19 cellular contexts compared by ENCODE assay signal in the genomic region with DNA sequence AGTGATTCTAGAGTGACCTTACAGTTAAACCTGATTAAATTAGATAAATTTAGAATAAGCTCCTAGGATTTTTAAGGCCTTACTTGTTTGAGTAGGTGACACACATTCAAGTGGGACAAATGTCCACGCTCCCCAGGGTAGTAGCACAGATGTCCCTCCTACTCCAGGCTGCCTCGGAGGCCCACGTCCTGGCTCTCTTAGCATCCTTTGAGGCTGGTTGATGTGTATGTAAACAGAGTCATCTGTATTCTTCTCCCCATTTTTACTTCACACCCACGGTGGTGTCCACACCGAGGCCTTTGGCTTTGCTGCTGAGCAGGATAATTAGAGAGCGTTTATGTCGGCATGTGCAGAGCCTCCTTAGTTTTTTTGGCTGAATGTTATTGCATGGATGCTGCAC. TPM values are rescaled to one million over a fixed set of nuclear protein-coding genes. Genes with fewer than 3 reads are reported as not detected.
DNase-seq lines count a peak whose midpoint lies in the region; ATAC-seq and TF ChIP-seq lines count a peak whose summit lies in the region.
"Had no signal": no experiment of that assay in that cellular context is flagged by ENCODE, and none has a peak within 500 bp of the region (broad histone marks: within the 10 kb centered on the region; RNA-seq: fewer than 3 reads in every experiment).

No MANE protein-coding gene starts in this region.

- H3K9me3 Mint-ChIP-seq in glutamatergic neuron (ENCODE audit: unreplicated experiment): peaks cover 4% of the 10 kb centered on the region
- H3K9me3 Mint-ChIP-seq: CD14-positive monocyte; CD4-positive, alpha-beta memory T cell; GM23338; H9 had no signal

- no peak overlapping the region for H3K4me3 Mint-ChIP-seq in glutamatergic neuron (ENCODE audit: unreplicated experiment)
- H3K4me3 Mint-ChIP-seq: CD14-positive monocyte; CD4-positive, alpha-beta memory T cell; GM23338; H9 had no signal

- H3K4me1 ChIP-seq in left ventricle myocardium inferior (peaks cover 28% of the 10 kb centered on the region), stomach (no peaks in the 10 kb centered on the region), mucosa of descending colon (ENCODE audit: low read depth) (no peaks in the 10 kb centered on the region)
- H3K4me1 ChIP-seq: BE2C had no signal

- H3K4me3 ChIP-seq in left ventricle myocardium inferior (no peak overlapping the region), stomach (no peak overlapping the region), mucosa of descending colon (no peak overlapping the region)
- H3K4me3 ChIP-seq: BLaER1 treated with 17β-estradiol and CSF1 and Interleukin-3, amounts not matched to agents 10 nM and 100 nM; GM23338 had no signal

- peak overlapping the region; percentile 9 for H3K27ac Mint-ChIP-seq in glutamatergic neuron (ENCODE audit: unreplicated experiment)
- H3K27ac Mint-ChIP-seq: GM23338, H9 had no signal

- no peak overlapping the region for H3K27ac ChIP-seq in left ventricle myocardium inferior (replicated peaks)
- H3K27ac ChIP-seq in stomach: no peak overlapping the region
- H3K27ac ChIP-seq: 22Rv1; BLaER1 treated with 17β-estradiol and CSF1 and Interleukin-3, amounts not matched to agents 10 nM and 100 nM had no signal

- H3K27me3 ChIP-seq in left ventricle myocardium inferior (ENCODE audit: low read depth): no peaks in the 10 kb centered on the region
- H3K27me3 ChIP-seq in stomach: no peaks in the 10 kb centered on the region
- H3K27me3 ChIP-seq: BE2C; BLaER1 treated with 17β-estradiol and CSF1 and Interleukin-3, amounts not matched to agents 10 nM and 100 nM had no signal

- H3K36me3 Mint-ChIP-seq in glutamatergic neuron (ENCODE audit: unreplicated experiment): no peaks in the 10 kb centered on the region

- intact Hi-C loops in cardiac septum (cut with DNase I): no loop called here
- intact Hi-C loops in left ventricle myocardium inferior (cut with micrococcal nuclease): no loop called here
- intact Hi-C loops in stomach (cut with DNase I; ENCODE audit: low total_unique reads): no loop called here
- intact Hi-C loops in mucosa of descending colon (cut with DNase I, micrococcal nuclease): no loop called here

- TF ChIP-seq POLR2A in stomach (IDR thresholded peaks at IDR 0.05): no peak

- peaks cover 9% of the 10 kb centered on the region for H3K4me1 Mint-ChIP-seq in glutamatergic neuron (ENCODE audit: low read depth, unreplicated experiment)
- H3K4me1 Mint-ChIP-seq: CD14-positive monocyte; CD4-positive, alpha-beta memory T cell; GM23338; H9 had no signal

- ATAC-seq in mucosa of descending colon: no peak
- ATAC-seq: GM23338, HCT116 had no signal

- DNase-seq in cardiac septum (ENCODE audit: low spot score): peak; percentile 24
- no peak for DNase-seq in left ventricle myocardium inferior
- no peak for DNase-seq in glutamatergic neuron
- peak; percentile 15 for DNase-seq in stomach
- no peak for DNase-seq in Ammon's horn (ENCODE audit: low spot score)
- DNase-seq in mucosa of descending colon: no peak
- DNase-seq: BE2C; Calu3; CD4-positive, alpha-beta memory T cell; COR-L47; DMS53; DMS79 treated with DMSO at 0.1 percent for 48 hours; GF-D8; H9 had no signal

- no peaks in the 10 kb centered on the region for H3K9me3 ChIP-seq in left ventricle myocardium inferior (replicated peaks)
- H3K9me3 ChIP-seq in stomach: no peaks in the 10 kb centered on the region
- H3K9me3 ChIP-seq in mucosa of descending colon: no peaks in the 10 kb centered on the region
- H3K9me3 ChIP-seq: BE2C; BLaER1 treated with 17β-estradiol and CSF1 and Interleukin-3, amounts not matched to agents 10 nM and 100 nM had no signal

- no peak for TF ChIP-seq CTCF in left ventricle myocardium inferior (IDR thresholded peaks at IDR 0.05; ENCODE audit: borderline replicate concordance)
- no peak for TF ChIP-seq CTCF in glutamatergic neuron (IDR thresholded peaks at IDR 0.05; ENCODE audit: partially characterized antibody, unreplicated experiment)
- no peak for TF ChIP-seq CTCF in stomach (IDR thresholded peaks at IDR 0.05)
- TF ChIP-seq CTCF in mucosa of descending colon (IDR thresholded peaks at IDR 0.05): no peak

- H3K36me3 ChIP-seq in left ventricle myocardium inferior (peaks cover 73% of the 10 kb centered on the region), stomach (peaks cover 51 to 83% (median 78%) of the 10 kb centered on the region in 4 donors), mucosa of descending colon (ENCODE audit: low read depth) (peaks cover 11% of the 10 kb centered on the region)

- peaks cover 5% of the 10 kb centered on the region for H3K27me3 Mint-ChIP-seq in glutamatergic neuron (ENCODE audit: unreplicated experiment)
- H3K27me3 Mint-ChIP-seq: CD4-positive, alpha-beta memory T cell had no signal

- no peak for TF ChIP-seq EP300 in stomach (IDR thresholded peaks at IDR 0.05)

- WGBS in stomach, 5 donors: 81 to 92% (median 84%) methylated on average over 7 of the region's 7 CpGs

RNA-seq across cellular contexts. Expression of a gene that starts 15.8 kb away (rescaled TPM):
- total RNA-seq in cardiac septum: 102 TPM
- total RNA-seq in left ventricle myocardium inferior: 106 TPM
- 191 TPM for total RNA-seq in glutamatergic neuron (ENCODE audit: unreplicated experiment)
- 100 to 1,000 TPM in 3 of 5 donors, 10 to 100 TPM in 2; 44.2 to 110 (median 104) TPM for total RNA-seq in stomach
- polyA plus RNA-seq in stomach: 10 to 100 TPM; 38.5 to 56.6 (median 40.7) TPM
- total RNA-seq in mucosa of descending colon: 100 to 1,000 TPM; 114 to 191 (median 140) TPM

RNA-seq across cellular contexts. Expression of a gene that starts 36.6 kb away (rescaled TPM):
- total RNA-seq in cardiac septum (386 TPM), left ventricle myocardium inferior (218 TPM), glutamatergic neuron (ENCODE audit: unreplicated experiment) (295 TPM), stomach (100 to 1,000 TPM in 2 of 5 donors, 10 to 100 TPM in 3; 34.4 to 116 (median 78.8) TPM), mucosa of descending colon (100 to 1,000 TPM; 247 to 252 (median 247) TPM)
- polyA plus RNA-seq in stomach: 10 to 100 TPM; 23.1 to 34.0 (median 28.8) TPM

Comparison
In these comparisons a context has a peak if more than half of its experiments do, and no peak if none do; other contexts are left out.
1. DNase-seq: peak in cardiac septum (single experiment) and stomach (single experiment); none in left ventricle myocardium inferior (single experiment), glutamatergic neuron (single experiment), Ammon's horn (single experiment) and mucosa of descending colon (0 of 3).